ENCODE assay signal across 19 cellular contexts in genomic region chr2:225512469-225512868, GRCh38.
"Had no signal": no experiment of that assay in that cellular context is flagged by ENCODE, and none has a peak within 500 bp of the region (broad histone marks: within the 10 kb centered on the region; RNA-seq: fewer than 3 reads in every experiment).

No MANE protein-coding gene starts in this region.

- H3K4me3 Mint-ChIP-seq: memory B cell, mesothelial cell of epicardium, natural killer cell, neural crest cell had no signal

- H3K4me1 Mint-ChIP-seq: memory B cell, natural killer cell, neural crest cell had no signal

- H3K4me1 ChIP-seq: foreskin keratinocyte, left ventricle myocardium inferior, lower lobe of right lung, suprapubic skin, thyroid gland, upper lobe of left lung, vagina had no signal

- H3K36me3 Mint-ChIP-seq: memory B cell, mesothelial cell of epicardium, natural killer cell had no signal

- H3K4me3 ChIP-seq: left ventricle myocardium inferior, lower lobe of right lung, sigmoid colon, skin epidermis, suprapubic skin, thyroid gland, upper lobe of left lung, vagina had no signal

- H3K9me3 ChIP-seq: left ventricle myocardium inferior, lower lobe of right lung, sigmoid colon, suprapubic skin, thyroid gland, upper lobe of left lung, vagina had no signal

- H3K27ac ChIP-seq: foreskin keratinocyte, left ventricle myocardium inferior, lower lobe of right lung, sigmoid colon, skin epidermis, suprapubic skin, thyroid gland, upper lobe of left lung, vagina had no signal

- H3K27ac Mint-ChIP-seq: memory B cell, mesothelial cell of epicardium, natural killer cell had no signal

- H3K27me3 ChIP-seq: foreskin keratinocyte, sigmoid colon, suprapubic skin, thyroid gland, upper lobe of left lung, vagina had no signal

- DNase-seq: dermis blood vessel endothelial cell; foreskin keratinocyte; kidney; left cardiac atrium; left ventricle myocardium inferior; lower lobe of right lung; natural killer cell; posterior cingulate gyrus; sigmoid colon; stimulated activated CD4-positive, alpha-beta T cell treated with anti-CD3 and anti-CD28 coated beads, Interleukin-2, amount 100 ng/mL, for 48 hours; stimulated activated naive CD4-positive, alpha-beta T cell treated with Interleukin-2 at 50 U/mL for 16 hours; thyroid gland; upper lobe of left lung had no signal

- H3K9me3 Mint-ChIP-seq: memory B cell, mesothelial cell of epicardium, natural killer cell, neural crest cell had no signal

- H3K36me3 ChIP-seq: left ventricle myocardium inferior, lower lobe of right lung, sigmoid colon, suprapubic skin, thyroid gland, upper lobe of left lung, vagina had no signal

- ATAC-seq: foreskin keratinocyte, left cardiac atrium, natural killer cell had no signal
